33 cellular contexts compared by ENCODE assay signal in genomic region chr11:17538054-17538453, GRCh38. TPM values are rescaled to one million over a fixed set of nuclear protein-coding genes. Genes with fewer than 3 reads are reported as not detected.
"Had no signal": no experiment of that assay in that cellular context is flagged by ENCODE, and none has a peak within 500 bp of the region (broad histone marks: within the 10 kb centered on the region; RNA-seq: fewer than 3 reads in every experiment).

No MANE protein-coding gene starts in this region.

- H3K4me3 ChIP-seq: colonic mucosa, esophagus squamous epithelium, heart left ventricle had no signal

- H3K27me3 ChIP-seq: brain microvascular endothelial cell, colonic mucosa had no signal

- H3K27ac ChIP-seq: brain microvascular endothelial cell, colonic mucosa, epithelial cell of prostate, esophagus squamous epithelium, heart left ventricle had no signal

- H3K4me1 ChIP-seq: colonic mucosa, esophagus squamous epithelium, heart left ventricle had no signal

- ATAC-seq: activated T-cell treated with anti-CD3 and anti-CD28 coated beads, Interleukin-2, amount 50 U/mL, for 4 hours; activated T-helper 17 cell treated with anti-CD3 and anti-CD28 coated beads, Interleukin-2, amount 50 U/mL, for 72 hours; heart left ventricle had no signal

- DNase-seq: activated CD4-positive, alpha-beta memory T cell treated with anti-CD3 and anti-CD28 coated beads, Interleukin-2, amount 10 ng/mL, durations not matched to agents 7 days and 5 days; activated CD4-positive, alpha-beta T cell treated with anti-CD3 and anti-CD28 coated beads for 1 hour; activated CD4-positive, alpha-beta T cell treated with anti-CD3 and anti-CD28 coated beads for 4 hours; activated CD4-positive, alpha-beta T cell treated with anti-CD3 and anti-CD28 coated beads, Interleukin-2, amount 10 ng/mL, durations not matched to agents 7 days and 5 days; activated CD4-positive, alpha-beta T cell treated with anti-CD3 and anti-CD28 coated beads, Interleukin-2, amount 50 U/mL, for 4 hours; activated CD8-positive, alpha-beta memory T cell treated with anti-CD3 and anti-CD28 coated beads, Interleukin-2, amount 50 U/mL, for 48 hours; activated effector memory CD4-positive, alpha-beta T cell treated with Interleukin-2 at 50 U/mL for 16 hours; activated gamma-delta T cell treated with Interleukin-2 at 50 U/mL for 16 hours; activated naive CD4-positive, alpha-beta T cell treated with anti-CD3 and anti-CD28 coated beads, Interleukin-2, amount 50 U/mL, for 16 hours; activated naive CD4-positive, alpha-beta T cell treated with Interleukin-2 at 50 U/mL for 16 hours; activated T-cell treated with anti-CD3 and anti-CD28 coated beads for 4 hours; activated T-cell treated with anti-CD3 and anti-CD28 coated beads, Interleukin-2, amount 50 U/mL, for 4 hours; amniotic stem cell; anterior cingulate cortex; brain microvascular endothelial cell; colonic mucosa; effector CD8-positive, alpha-beta T cell; esophagus squamous epithelium; glutamatergic neuron; heart left ventricle; T-helper 2 cell had no signal

- H3K9me3 ChIP-seq: colonic mucosa, esophagus squamous epithelium, heart left ventricle had no signal

- H3K36me3 ChIP-seq: brain microvascular endothelial cell, colonic mucosa, esophagus squamous epithelium, heart left ventricle had no signal

- FAIRE-seq: astrocyte, endometrium, endothelial cell of umbilical vein, frontal cortex had no signal

RNA-seq across cellular contexts. Expression of gene USH1C, which starts 6.2 kb away (rescaled TPM):
- total RNA-seq: activated CD4-positive, alpha-beta memory T cell treated with anti-CD3 and anti-CD28 coated beads, Interleukin-2, amount 10 ng/mL, durations not matched to agents 7 days and 5 days; activated CD4-positive, alpha-beta T cell treated with anti-CD3 and anti-CD28 coated beads, Interleukin-2, amount 10 ng/mL, durations not matched to agents 7 days and 5 days; activated T-cell treated with anti-CD3 and anti-CD28 coated beads, Interleukin-2, amount 50 U/mL, for 4 hours; activated T-helper 17 cell treated with anti-CD3 and anti-CD28 coated beads, Interleukin-2, amount 50 U/mL, for 72 hours; astrocyte; bronchial epithelial cell; cardiac septum; dermis microvascular lymphatic vessel endothelial cell; endothelial cell of umbilical vein; esophagus squamous epithelium; fibroblast of lung; fibroblast of villous mesenchyme; frontal cortex; T-helper 1 cell treated with Interleukin-12 subunit alpha and Interleukin-12 subunit beta and Interleukin-4 antibody, amounts not matched to agents 30 ng/mL and 1 ng/mL, for 36 hours had no signal

RNA-seq across cellular contexts. Expression of gene OTOG, which starts 9.0 kb away (rescaled TPM):
- total RNA-seq: activated CD4-positive, alpha-beta memory T cell treated with anti-CD3 and anti-CD28 coated beads, Interleukin-2, amount 10 ng/mL, durations not matched to agents 7 days and 5 days; activated CD4-positive, alpha-beta T cell treated with anti-CD3 and anti-CD28 coated beads, Interleukin-2, amount 10 ng/mL, durations not matched to agents 7 days and 5 days; activated T-cell treated with anti-CD3 and anti-CD28 coated beads, Interleukin-2, amount 50 U/mL, for 4 hours; activated T-helper 17 cell treated with anti-CD3 and anti-CD28 coated beads, Interleukin-2, amount 50 U/mL, for 72 hours; astrocyte; bronchial epithelial cell; cardiac septum; colonic mucosa; dermis microvascular lymphatic vessel endothelial cell; endothelial cell of umbilical vein; esophagus squamous epithelium; fibroblast of lung; fibroblast of villous mesenchyme; heart left ventricle; T-helper 1 cell treated with Interleukin-12 subunit alpha and Interleukin-12 subunit beta and Interleukin-4 antibody, amounts not matched to agents 30 ng/mL and 1 ng/mL, for 36 hours had no signal
